ENCODE assay signal across 20 cellular contexts in genomic region chr3:108448593-108448992, GRCh38.
DNase-seq lines count a peak whose midpoint lies in the region; ATAC-seq and TF ChIP-seq lines count a peak whose summit lies in the region.
"Had no signal": no experiment of that assay in that cellular context is flagged by ENCODE, and none has a peak within 500 bp of the region (broad histone marks: within the 10 kb centered on the region; RNA-seq: fewer than 3 reads in every experiment).

No MANE protein-coding gene starts in this region.

- H3K4me1 Mint-ChIP-seq in memory B cell (peaks cover 8% of the 10 kb centered on the region), nephron progenitor cell (peaks cover 4% of the 10 kb centered on the region), immature natural killer cell (no peaks in the 10 kb centered on the region)
- H3K4me1 Mint-ChIP-seq: mesothelial cell of epicardium had no signal

- peak; percentile 81 for ATAC-seq in GM18519 (IDR thresholded peaks at IDR 0.05; ENCODE audit: low FRiP score, unreplicated experiment)
- peak; percentile 32 for ATAC-seq in HG02678 (IDR thresholded peaks at IDR 0.05; ENCODE audit: unreplicated experiment)
- ATAC-seq in memory B cell (ENCODE audit: low read depth): peak; percentile 74

- no peaks in the 10 kb centered on the region for H3K27me3 Mint-ChIP-seq in memory B cell
- H3K27me3 Mint-ChIP-seq in nephron progenitor cell (ENCODE audit: low read depth, poor library complexity): no peaks in the 10 kb centered on the region
- H3K27me3 Mint-ChIP-seq in immature natural killer cell (ENCODE audit: low read depth in 3 of 3): peaks cover 0 to 7% (median 5%) of the 10 kb centered on the region in 3 donors

- H3K4me3 Mint-ChIP-seq in memory B cell (no peak overlapping the region), nephron progenitor cell (no peak overlapping the region), immature natural killer cell (no peak overlapping the region)
- H3K4me3 Mint-ChIP-seq: activated CD4-positive, alpha-beta memory T cell treated with anti-CD3 and anti-CD28 coated beads for 36 hours; mesothelial cell of epicardium had no signal

- H3K27ac Mint-ChIP-seq in memory B cell: no peak overlapping the region
- no peak overlapping the region for H3K27ac Mint-ChIP-seq in nephron progenitor cell
- H3K27ac Mint-ChIP-seq in immature natural killer cell: no peak overlapping the region
- H3K27ac Mint-ChIP-seq: activated CD4-positive, alpha-beta memory T cell treated with anti-CD3 and anti-CD28 coated beads for 36 hours; mesothelial cell of epicardium had no signal

- H3K36me3 Mint-ChIP-seq in memory B cell (peaks cover 10% of the 10 kb centered on the region), nephron progenitor cell (ENCODE audit: low read depth) (peaks cover 33% of the 10 kb centered on the region), immature natural killer cell (peaks cover 7 to 10% (median 9%) of the 10 kb centered on the region in 3 donors)

- DNase-seq in Kasumi-1 (lab: John Stamatoyannopoulos, UW) (peak; percentile 11 to 26), memory B cell (ENCODE audit: low spot score in 2 of 2) (no peak), cortex of kidney (lab: John Stamatoyannopoulos, UW) (no peak), NCI-H1105 treated with DMSO at 0.1 percent for 48 hours (lab: John Stamatoyannopoulos, UW) (no peak), nephron progenitor cell (no peak), immature natural killer cell (no peak)
- DNase-seq: activated CD4-positive, alpha-beta memory T cell treated with anti-CD3 and anti-CD28 coated beads for 36 hours; AML-193; caudate nucleus; effector CD8-positive, alpha-beta T cell; GF-D8; NCI-H1417 treated with DMSO at 0.1 percent for 48 hours; NCI-H226; OCI-M1; SK-N-SH; stimulated activated CD4-positive, alpha-beta T cell treated with anti-CD3 and anti-CD28 coated beads, Interleukin-1b, Interleukin-23, amount 100 ng/mL, for 48 hours; testis had no signal

- H3K9me3 Mint-ChIP-seq in memory B cell: peaks cover 11% of the 10 kb centered on the region
- H3K9me3 Mint-ChIP-seq in nephron progenitor cell: peaks cover 49% of the 10 kb centered on the region
- peaks cover 18 to 41% (median 24%) of the 10 kb centered on the region in 6 donors for H3K9me3 Mint-ChIP-seq in immature natural killer cell

- no peak for TF ChIP-seq CTCF in nephron progenitor cell (IDR thresholded peaks at IDR 0.05)

Comparison
In these comparisons a context has a peak if more than half of its experiments do, and no peak if none do; other contexts are left out.
1. DNase-seq: peak in Kasumi-1 (2 of 2); none in memory B cell (0 of 2), cortex of kidney (single experiment), NCI-H1105 treated with DMSO at 0.1 percent for 48 hours (single experiment), nephron progenitor cell (single experiment) and immature natural killer cell (0 of 3).
2. Peak in every context shown above with its lines, with median percentiles within 50 percentile points of each other: ATAC-seq.